In genomic region chr10:44990302-44990655, GRCh38 we compare ENCODE assay signal across 11 cellular contexts. TPM values are rescaled to one million over a fixed set of nuclear protein-coding genes. Genes with fewer than 3 reads are reported as not detected.
DNase-seq lines count a peak whose midpoint lies in the region; ATAC-seq and TF ChIP-seq lines count a peak whose summit lies in the region.
"Had no signal": no experiment of that assay in that cellular context is flagged by ENCODE, and none has a peak within 500 bp of the region (broad histone marks: within the 10 kb centered on the region; RNA-seq: fewer than 3 reads in every experiment).

No MANE protein-coding gene starts in this region.

- ATAC-seq in activated CD8-positive, alpha-beta memory T cell treated with anti-CD3 and anti-CD28 coated beads, Interleukin-2, amount 10 ng/mL, durations not matched to agents 7 days and 5 days: no peak
- ATAC-seq in body of pancreas: no peak

- CTCF ChIA-PET in activated CD8-positive, alpha-beta memory T cell treated with anti-CD3 and anti-CD28 coated beads, Interleukin-2, amount 10 ng/mL, durations not matched to agents 7 days and 5 days (lab: Charles Lee): no interaction called here

- H3K36me3 Mint-ChIP-seq in activated CD8-positive, alpha-beta memory T cell treated with anti-CD3 and anti-CD28 coated beads, Interleukin-2, amount 10 ng/mL, durations not matched to agents 7 days and 5 days: no peaks in the 10 kb centered on the region

- intact Hi-C loops in body of pancreas (cut with DNase I): no loop called here
- intact Hi-C loops in vagina (cut with DNase I): no loop called here

- H3K4me1 ChIP-seq in body of pancreas: peaks cover 81% of the 10 kb centered on the region
- H3K4me1 ChIP-seq in vagina: peaks cover 29% of the 10 kb centered on the region

- WGBS in body of pancreas, 2 donors: 22 to 34% methylated on average over 8 of the region's 8 CpGs

- H3K9me3 ChIP-seq in body of pancreas: no peaks in the 10 kb centered on the region
- no peaks in the 10 kb centered on the region for H3K9me3 ChIP-seq in vagina

- H3K27me3 Mint-ChIP-seq in activated CD8-positive, alpha-beta memory T cell treated with anti-CD3 and anti-CD28 coated beads, Interleukin-2, amount 10 ng/mL, durations not matched to agents 7 days and 5 days: peaks cover 15% of the 10 kb centered on the region

- H3K4me3 Mint-ChIP-seq in activated CD8-positive, alpha-beta memory T cell treated with anti-CD3 and anti-CD28 coated beads, Interleukin-2, amount 10 ng/mL, durations not matched to agents 7 days and 5 days: no peak overlapping the region
- H3K4me3 Mint-ChIP-seq: activated naive CD4-positive, alpha-beta T cell treated with anti-CD3 and anti-CD28 coated beads, Interleukin-2, amount 50 U/mL, for 24 hours had no signal

- no peaks in the 10 kb centered on the region for H3K27me3 ChIP-seq in body of pancreas
- no peaks in the 10 kb centered on the region for H3K27me3 ChIP-seq in vagina

- H3K4me3 ChIP-seq in body of pancreas (no peak overlapping the region), vagina (no peak overlapping the region)

- H3K27ac Mint-ChIP-seq in activated CD8-positive, alpha-beta memory T cell treated with anti-CD3 and anti-CD28 coated beads, Interleukin-2, amount 10 ng/mL, durations not matched to agents 7 days and 5 days: no peak overlapping the region
- H3K27ac Mint-ChIP-seq: activated naive CD4-positive, alpha-beta T cell treated with anti-CD3 and anti-CD28 coated beads, Interleukin-2, amount 50 U/mL, for 24 hours had no signal

- TF ChIP-seq POLR2A in body of pancreas (IDR thresholded peaks at IDR 0.05) (no peak), vagina (IDR thresholded peaks at IDR 0.05) (no peak)

- H3K36me3 ChIP-seq in body of pancreas (replicated peaks in 1 of 2; ENCODE audit: insufficient read depth in 1 of 2, low read depth in 2 of 2) (no peaks in the 10 kb centered on the region), vagina (no peaks in the 10 kb centered on the region)

- peak overlapping the region; percentile 79 to 92 (median 86) for H3K27ac ChIP-seq in body of pancreas
- H3K27ac ChIP-seq in vagina: peak overlapping the region; percentile 3

- no peaks in the 10 kb centered on the region for H3K9me3 Mint-ChIP-seq in activated CD8-positive, alpha-beta memory T cell treated with anti-CD3 and anti-CD28 coated beads, Interleukin-2, amount 10 ng/mL, durations not matched to agents 7 days and 5 days (ENCODE audit: low read depth)
- H3K9me3 Mint-ChIP-seq: activated naive CD4-positive, alpha-beta T cell treated with anti-CD3 and anti-CD28 coated beads, Interleukin-2, amount 50 U/mL, for 24 hours had no signal

- peak; percentile 27 for DNase-seq in activated CD8-positive, alpha-beta memory T cell treated with anti-CD3 and anti-CD28 coated beads, Interleukin-2, amount 10 ng/mL, durations not matched to agents 7 days and 5 days
- no peak for DNase-seq in activated CD8-positive, alpha-beta memory T cell treated with anti-CD3 and anti-CD28 coated beads, Interleukin-2, amount 50 U/mL, for 4 hours
- DNase-seq in body of pancreas: peak in 3 of 4 donors; percentile 20 to 63 (median 51)
- peak; percentile 78 for DNase-seq in left kidney (ENCODE audit: low read depth, low spot score)
- DNase-seq in vagina (ENCODE audit: extremely low spot score in 2 of 2): no peak
- no peak for DNase-seq in NCI-H2196 treated with DMSO at 0.1 percent for 48 hours (lab: John Stamatoyannopoulos, UW; ENCODE audit: unreplicated experiment)
- no peak for DNase-seq in GM03348 (ENCODE audit: low spot score)
- DNase-seq in stimulated activated CD4-positive, alpha-beta T cell treated with anti-CD3 and anti-CD28 coated beads, Interleukin-12 subunit alpha, Interleukin-12 subunit beta, amount 100 ng/mL, for 4 hours: no peak
- DNase-seq: foreskin melanocyte, NCI-H446 treated with DMSO at 0.1 percent for 48 hours had no signal

- TF ChIP-seq CTCF in body of pancreas (IDR thresholded peaks at IDR 0.05) (peak in 6 of 7 experiments; percentile 9 to 48 (median 32)), vagina (IDR thresholded peaks at IDR 0.05) (no peak)

- peaks cover 9% of the 10 kb centered on the region for H3K4me1 Mint-ChIP-seq in activated CD8-positive, alpha-beta memory T cell treated with anti-CD3 and anti-CD28 coated beads, Interleukin-2, amount 10 ng/mL, durations not matched to agents 7 days and 5 days

RNA-seq across cellular contexts. Expression of gene ZNF22, which starts 10.4 kb away (rescaled TPM):
- 10 to 100 TPM; 29.5 to 29.6 TPM for total RNA-seq in activated CD8-positive, alpha-beta memory T cell treated with anti-CD3 and anti-CD28 coated beads, Interleukin-2, amount 10 ng/mL, durations not matched to agents 7 days and 5 days
- 10 to 100 TPM; 12.9 to 30.4 TPM for total RNA-seq in body of pancreas
- total RNA-seq in vagina: 20.6 TPM

RNA-seq across cellular contexts. Expression of gene DEPP1, which starts 11.7 kb away (rescaled TPM):
- total RNA-seq in activated CD8-positive, alpha-beta memory T cell treated with anti-CD3 and anti-CD28 coated beads, Interleukin-2, amount 10 ng/mL, durations not matched to agents 7 days and 5 days: under 1 TPM in 1 of 2 experiments, not detected in 1; 0.37 TPM
- total RNA-seq in body of pancreas (100 to 1,000 TPM; 226 to 230 TPM), vagina (155 TPM)

RNA-seq across cellular contexts. Expression of gene RASSF4, which starts 30.7 kb away (rescaled TPM):
- 1 to 10 TPM; 1.2 to 3.1 TPM for total RNA-seq in activated CD8-positive, alpha-beta memory T cell treated with anti-CD3 and anti-CD28 coated beads, Interleukin-2, amount 10 ng/mL, durations not matched to agents 7 days and 5 days
- total RNA-seq in body of pancreas (10 to 100 TPM; 44.5 to 50.8 TPM), vagina (29.2 TPM)

Comparison
In these comparisons a context has a peak if more than half of its experiments do, and no peak if none do; other contexts are left out.
1. DNase-seq: peak in activated CD8-positive, alpha-beta memory T cell treated with anti-CD3 and anti-CD28 coated beads, Interleukin-2, amount 10 ng/mL, durations not matched to agents 7 days and 5 days (single experiment), body of pancreas (3 of 4) and left kidney (single experiment); none in activated CD8-positive, alpha-beta memory T cell treated with anti-CD3 and anti-CD28 coated beads, Interleukin-2, amount 50 U/mL, for 4 hours (single experiment), vagina (0 of 2), NCI-H2196 treated with DMSO at 0.1 percent for 48 hours (single experiment), GM03348 (single experiment) and stimulated activated CD4-positive, alpha-beta T cell treated with anti-CD3 and anti-CD28 coated beads, Interleukin-12 subunit alpha, Interleukin-12 subunit beta, amount 100 ng/mL, for 4 hours (single experiment).
2. CTCF ChIP-seq: peak in body of pancreas (6 of 7); none in vagina (0 of 3).
3. RNA of gene DEPP1, which starts 11.7 kb away (total RNA-seq): 226 to 230 TPM in body of pancreas and 155 TPM in vagina (single experiment); 0.37 TPM in activated CD8-positive, alpha-beta memory T cell treated with anti-CD3 and anti-CD28 coated beads, Interleukin-2, amount 10 ng/mL, durations not matched to agents 7 days and 5 days; every median in the first group is over 100 times any median in the second.